2 cellular contexts compared by ENCODE assay signal in genomic region chr6:168095741-168096250, GRCh38.
TF ChIP-seq lines count a peak whose summit lies in the region.

No MANE protein-coding gene starts in this region.

TF ChIP-seq in SK-N-SH, 30 proteins besides CTCF, POLR2A, EP300 and RAD21 (continued from another document):
- TF ChIP-seq ZBTB33 (IDR thresholded peaks at IDR 0.05; ENCODE audit: borderline replicate concordance, low read depth): no peak
- no peak for TF ChIP-seq POLR2AphosphoS5 (IDR thresholded peaks at IDR 0.05; ENCODE audit: low read depth, low read length)
- no peak for TF ChIP-seq MEF2A (IDR thresholded peaks at IDR 0.05; ENCODE audit: borderline replicate concordance, low read depth)
- no peak for TF ChIP-seq REST (IDR thresholded peaks at IDR 0.05; ENCODE audit: low read depth, low read length)
- no peak for TF ChIP-seq CHD2 (IDR thresholded peaks at IDR 0.05; ENCODE audit: low read length, partially characterized antibody)
- TF ChIP-seq MXI1 (IDR thresholded peaks at IDR 0.05; ENCODE audit: low read depth, low read length): no peak

TF ChIP-seq in SK-N-SH treated with all-trans-retinoic acid at 6 μM for 48 hours, 23 proteins besides CTCF, POLR2A, EP300 and RAD21 (continued from another document):
- TF ChIP-seq ESRRG (CRISPR knock-in tag; IDR thresholded peaks at IDR 0.05): no peak
- no peak for TF ChIP-seq TCF4 (CRISPR knock-in tag; IDR thresholded peaks at IDR 0.05; ENCODE audit: borderline replicate concordance)
- no peak for TF ChIP-seq ZFP30 (CRISPR knock-in tag; IDR thresholded peaks at IDR 0.05)
- no peak for TF ChIP-seq ARNTL (CRISPR knock-in tag; IDR thresholded peaks at IDR 0.05; ENCODE audit: borderline replicate concordance, low read depth)
